ENCODE assay signal across 3 cellular contexts in genomic region chr17:73549841-73550430, GRCh38.
TF ChIP-seq lines count a peak whose summit lies in the region.

No MANE protein-coding gene starts in this region.

TF ChIP-seq in SK-N-SH, 30 proteins besides CTCF, POLR2A, EP300 and RAD21 (continued from another document):
- no peak for TF ChIP-seq MAX (IDR thresholded peaks at IDR 0.05; ENCODE audit: low read depth)
TF ChIP-seq in SK-N-SH: peak in this region for 0.

TF ChIP-seq in SK-N-SH treated with all-trans-retinoic acid at 6 μM for 48 hours, 23 proteins besides CTCF, POLR2A, EP300 and RAD21 (continued from another document):
- TF ChIP-seq CSRNP3 (CRISPR knock-in tag; IDR thresholded peaks at IDR 0.05) = no peak
- no peak for TF ChIP-seq ESRRG (CRISPR knock-in tag; IDR thresholded peaks at IDR 0.05)
- no peak for TF ChIP-seq ZFP30 (CRISPR knock-in tag; IDR thresholded peaks at IDR 0.05)
- no peak for TF ChIP-seq BACH2 (CRISPR knock-in tag; IDR thresholded peaks at IDR 0.05; ENCODE audit: borderline replicate concordance)
- no peak for TF ChIP-seq ZNF8 (CRISPR knock-in tag; IDR thresholded peaks at IDR 0.05)
- TF ChIP-seq SNAI2 (CRISPR knock-in tag; IDR thresholded peaks at IDR 0.05) = no peak
- TF ChIP-seq POU6F1 (CRISPR knock-in tag; IDR thresholded peaks at IDR 0.05; ENCODE audit: borderline replicate concordance, low read depth) = no peak
- TF ChIP-seq ZFP3 (CRISPR knock-in tag; IDR thresholded peaks at IDR 0.05) = no peak
- no peak for TF ChIP-seq CSDC2 (CRISPR knock-in tag; IDR thresholded peaks at IDR 0.05)
- no peak for TF ChIP-seq OSR1 (CRISPR knock-in tag; IDR thresholded peaks at IDR 0.05)
- no peak for TF ChIP-seq ISL1 (CRISPR knock-in tag; IDR thresholded peaks at IDR 0.05)

TF ChIP-seq in H1, 55 proteins besides CTCF, POLR2A, EP300 and RAD21 (continued from another document):
- TF ChIP-seq ATF3 (IDR thresholded peaks at IDR 0.05; ENCODE audit: insufficient read depth, low read depth, low read length) = no peak
- no peak for TF ChIP-seq HDAC6 (IDR thresholded peaks at IDR 0.05; ENCODE audit: low read depth, low read length)
- TF ChIP-seq SIRT6 (IDR thresholded peaks at IDR 0.05; ENCODE audit: low read length) = no peak
- TF ChIP-seq KDM5A (IDR thresholded peaks at IDR 0.05; ENCODE audit: low read length) = no peak
- no peak for TF ChIP-seq CHD7 (IDR thresholded peaks at IDR 0.05; ENCODE audit: insufficient replicate concordance, low read length)
- no peak for TF ChIP-seq PHF8 (conservative IDR thresholded peaks at IDR 0.05; ENCODE audit: low read depth, low read length)
